In genomic region chr10:10850227-10850626, GRCh38 we compare ENCODE assay signal across 16 cellular contexts.
"Had no signal": no experiment of that assay in that cellular context is flagged by ENCODE, and none has a peak within 500 bp of the region (broad histone marks: within the 10 kb centered on the region; RNA-seq: fewer than 3 reads in every experiment).

No MANE protein-coding gene starts in this region.

- DNase-seq: activated CD4-positive, alpha-beta T cell treated with anti-CD3 and anti-CD28 coated beads for 4 hours; activated CD4-positive, alpha-beta T cell treated with anti-CD3 and anti-CD28 coated beads, Interleukin-2, amount 50 U/mL, for 48 hours; activated CD4-positive, CD25-positive, alpha-beta regulatory T cell; activated naive CD4-positive, alpha-beta T cell treated with Interleukin-2 at 50 U/mL for 16 hours; activated naive CD8-positive, alpha-beta T cell treated with anti-CD3 and anti-CD28 coated beads for 36 hours; activated T-cell treated with anti-CD3 and anti-CD28 coated beads, Interleukin-2, amount 50 U/mL, for 48 hours; foreskin melanocyte; natural killer cell; retina; stimulated activated CD4-positive, alpha-beta T cell treated with anti-CD3 and anti-CD28 coated beads, Interleukin-4, amount 100 ng/mL, for 24 hours; stimulated activated naive CD8-positive, alpha-beta T cell treated with anti-CD3 and anti-CD28 coated beads, Interleukin-15, Interleukin-2, amounts not matched to agents 100 U/mL and 50 U/mL, for 24 hours; substantia nigra; T1000; tibial artery had no signal

- H3K27ac ChIP-seq: cardiac muscle cell, tibial artery had no signal

- H3K27me3 ChIP-seq: cardiac muscle cell, tibial artery had no signal

- H3K4me3 ChIP-seq: cardiac muscle cell, tibial artery had no signal

- H3K9me3 ChIP-seq: tibial artery had no signal

- ATAC-seq: natural killer cell; stimulated activated naive CD8-positive, alpha-beta T cell treated with anti-CD3 and anti-CD28 coated beads, Interleukin-15, Interleukin-2, amounts not matched to agents 100 U/mL and 50 U/mL, for 24 hours had no signal

- H3K36me3 ChIP-seq: cardiac muscle cell, tibial artery had no signal

- FAIRE-seq: islet of Langerhans had no signal
